9 cellular contexts compared by ENCODE assay signal in the genomic region with DNA sequence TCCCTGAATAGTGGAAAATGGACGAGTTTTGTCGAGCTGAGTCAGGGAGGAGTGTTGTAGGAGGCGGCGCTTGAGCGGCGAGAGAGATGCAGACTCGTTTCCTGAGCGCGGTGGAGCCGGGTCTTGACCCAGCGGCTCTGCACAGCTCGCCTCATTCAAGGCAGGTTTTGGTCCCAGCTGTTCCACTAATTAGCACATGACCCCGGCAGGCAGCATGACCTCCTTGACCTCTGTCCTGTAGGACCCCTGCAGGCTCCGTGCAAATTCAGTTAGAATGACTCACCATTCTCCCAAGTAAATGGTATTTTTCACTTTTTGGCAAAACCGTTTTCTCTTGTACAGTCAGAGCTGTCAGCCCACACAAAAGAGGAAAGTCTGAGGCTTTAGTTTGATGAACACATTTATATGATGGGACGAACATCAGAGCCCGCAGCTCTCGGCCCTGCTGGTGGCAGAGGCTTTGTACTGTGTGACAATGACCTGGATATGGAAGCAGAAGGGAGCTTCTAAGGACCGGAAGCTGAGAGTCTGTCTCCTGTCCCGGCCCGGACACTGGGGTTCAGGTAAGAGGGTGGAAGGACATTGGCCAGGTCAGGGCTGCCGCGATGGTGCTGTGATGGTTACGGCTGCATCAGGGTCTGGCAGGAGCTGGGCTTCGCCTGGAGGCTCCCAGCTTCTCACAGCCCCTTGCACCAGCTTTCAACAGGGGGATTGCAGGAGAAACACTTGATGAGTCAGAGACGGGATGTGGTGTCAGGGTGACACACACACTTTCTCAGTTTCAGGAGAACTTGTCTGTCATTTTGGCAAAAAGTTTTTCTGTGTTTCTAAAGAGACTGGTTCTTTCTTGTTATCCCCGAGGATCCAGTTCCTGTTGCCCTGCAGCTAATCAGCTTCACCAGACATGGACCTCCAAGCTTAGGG. TPM values are rescaled to one million over a fixed set of nuclear protein-coding genes. Genes with fewer than 3 reads are reported as not detected.
DNase-seq lines count a peak whose midpoint lies in the region; ATAC-seq and TF ChIP-seq lines count a peak whose summit lies in the region.
"Had no signal": no experiment of that assay in that cellular context is flagged by ENCODE, and none has a peak within 500 bp of the region (broad histone marks: within the 10 kb centered on the region; RNA-seq: fewer than 3 reads in every experiment).

No MANE protein-coding gene starts in this region.

- no peak overlapping the region for H4K91ac ChIP-seq in mesenchymal stem cell (ENCODE audit: low read length)

- H3K27ac ChIP-seq in mesenchymal stem cell (ENCODE audit: low read length, poor library complexity, severe bottlenecking) = peak overlapping the region; percentile 76

- H3K36me3 ChIP-seq in mesenchymal stem cell (ENCODE audit: control insufficient read depth in 1 of 2, insufficient read depth in 2 of 2, low read depth in 1 of 2, low read length in 2 of 2) (peaks cover 0 to 8% of the 10 kb centered on the region in 2 experiments), BE2C (no peaks in the 10 kb centered on the region)

- H3K4me1 ChIP-seq in mesenchymal stem cell (ENCODE audit: control insufficient read depth, insufficient read depth, low read depth, low read length) = peaks cover 23% of the 10 kb centered on the region
- no peaks in the 10 kb centered on the region for H3K4me1 ChIP-seq in BE2C

- no peaks in the 10 kb centered on the region for H3K9me3 ChIP-seq in mesenchymal stem cell (ENCODE audit: control insufficient read depth, low read length)
- H3K9me3 ChIP-seq in BE2C = no peaks in the 10 kb centered on the region

- H2BK5ac ChIP-seq in mesenchymal stem cell (ENCODE audit: low read depth, low read length, poor library complexity, severe bottlenecking) = no peak overlapping the region

- peak; percentile 59 for ATAC-seq in HG03097 (IDR thresholded peaks at IDR 0.05; ENCODE audit: low FRiP score, unreplicated experiment)
- no peak for ATAC-seq in GM18517 (IDR thresholded peaks at IDR 0.05; ENCODE audit: unreplicated experiment)

- H2BK12ac ChIP-seq in mesenchymal stem cell (ENCODE audit: low read length in 2 of 2) = no peak overlapping the region

- no peak for TF ChIP-seq CTCF in BE2C (IDR thresholded peaks at IDR 0.05; ENCODE audit: low read depth, low read length)

- peak overlapping the region; percentile 54 for H2BK120ac ChIP-seq in mesenchymal stem cell (ENCODE audit: low read depth, low read length)

- no peak overlapping the region for H4K8ac ChIP-seq in mesenchymal stem cell (ENCODE audit: low read length)

- DNase-seq in ELF-1 (ENCODE audit: low read depth, low spot score) (peak; percentile 79), mesenchymal stem cell (peak; percentile 30), dedifferentiated amniotic fluid mesenchymal stem cell (ENCODE audit: extremely low spot score) (no peak), SK-N-DZ (ENCODE audit: low spot score) (no peak), BE2C (no peak)
- peak; percentile 13 for DNase-seq in activated T-helper 9 cell treated with anti-CD3 and anti-CD28 coated beads, Interleukin-2, amount 50 U/mL, for 16 hours (ENCODE audit: low read depth)
- DNase-seq: NCI-H2171 had no signal

- no peaks in the 10 kb centered on the region for H3K27me3 ChIP-seq in mesenchymal stem cell (ENCODE audit: control insufficient read depth in 1 of 2, insufficient read depth in 1 of 2, low read length in 2 of 2)
- H3K27me3 ChIP-seq in BE2C = no peaks in the 10 kb centered on the region

- H3K4ac ChIP-seq in mesenchymal stem cell (ENCODE audit: low read depth in 1 of 2, low read length in 2 of 2) = no peak overlapping the region

- no peak overlapping the region for H2BK15ac ChIP-seq in mesenchymal stem cell (ENCODE audit: low read depth, poor library complexity, severe bottlenecking)

- H3K23ac ChIP-seq in mesenchymal stem cell (ENCODE audit: low read length in 2 of 2) = no peak overlapping the region

- H3K79me1 ChIP-seq in mesenchymal stem cell (replicated peaks; ENCODE audit: low read length, poor library complexity, severe bottlenecking) = no peaks in the 10 kb centered on the region

- H3K14ac ChIP-seq in mesenchymal stem cell (ENCODE audit: low read length in 2 of 2) = no peak overlapping the region

- 48% methylated on average over 26 of the region's 27 CpGs for WGBS in mesenchymal stem cell

- peak overlapping the region in 1 of 2 experiments; percentile 28 for H3K4me3 ChIP-seq in mesenchymal stem cell (ENCODE audit: insufficient read depth in 1 of 2, low read depth in 1 of 2, low read length in 2 of 2)
- H3K4me3 ChIP-seq in BE2C (ENCODE audit: low read depth, low read length) = no peak overlapping the region

- H2AFZ ChIP-seq in mesenchymal stem cell (ENCODE audit: low read depth, low read length) = peak overlapping the region; percentile 18

- H3K4me2 ChIP-seq in mesenchymal stem cell (ENCODE audit: low read length, poor library complexity, severe bottlenecking) = peak overlapping the region; percentile 75

- H3K9ac ChIP-seq in mesenchymal stem cell (ENCODE audit: low read length) = no peak overlapping the region

- no peak overlapping the region for H2AK5ac ChIP-seq in mesenchymal stem cell (ENCODE audit: low read length, severe bottlenecking)

- H3K18ac ChIP-seq in mesenchymal stem cell (ENCODE audit: low read depth in 1 of 2, low read length in 2 of 2) = no peak overlapping the region

RNA-seq across cellular contexts. Expression of a gene that starts 29.9 kb away (rescaled TPM):
- 2.4 TPM for polyA plus RNA-seq in mesenchymal stem cell (2013, experiment 1 of 2)
- polyA plus RNA-seq in mesenchymal stem cell (2013, experiment 2 of 2) = 2.5 TPM
- polyA plus RNA-seq in SK-N-DZ (2014; cell fraction: cytosol; rRNA removed) = 0.63 TPM in 1 of 2 replicates, not detected in the other
- polyA plus RNA-seq in SK-N-DZ (2014; cell fraction: nucleus; rRNA removed) = not detected in 2 replicates
- polyA plus RNA-seq in BE2C (2012; ENCODE audit: insufficient read depth, insufficient read length, low read depth) = 0.82 TPM

RNA-seq across cellular contexts. Expression of a gene that starts 53.0 kb away (rescaled TPM):
- polyA plus RNA-seq in mesenchymal stem cell (2013, experiment 1 of 2) = 111 TPM
- polyA plus RNA-seq in mesenchymal stem cell (2013, experiment 2 of 2) = 117 TPM
- 253 and 264 TPM in 2 replicates for polyA plus RNA-seq in SK-N-DZ (2014; cell fraction: cytosol; rRNA removed)
- 161 and 197 TPM in 2 replicates for polyA plus RNA-seq in SK-N-DZ (2014; cell fraction: nucleus; rRNA removed)
- polyA plus RNA-seq in BE2C (2012; ENCODE audit: insufficient read depth, insufficient read length, low read depth) = 131 TPM

RNA-seq across cellular contexts. Expression of a gene that starts 53.9 kb away (rescaled TPM):
- polyA plus RNA-seq in mesenchymal stem cell (2013, experiment 1 of 2) = 23.9 TPM
- 23.0 TPM for polyA plus RNA-seq in mesenchymal stem cell (2013, experiment 2 of 2)
- polyA plus RNA-seq in SK-N-DZ (2014; cell fraction: cytosol; rRNA removed) = 34.6 and 43.7 TPM in 2 replicates
- polyA plus RNA-seq in SK-N-DZ (2014; cell fraction: nucleus; rRNA removed) = 88.9 and 108 TPM in 2 replicates
- polyA plus RNA-seq in BE2C (2012; ENCODE audit: insufficient read depth, insufficient read length, low read depth) = 19.0 TPM

Comparison
In these comparisons a context has a peak if more than half of its experiments do, and no peak if none do; other contexts are left out.
1. DNase-seq: peak in ELF-1 (single experiment), activated T-helper 9 cell treated with anti-CD3 and anti-CD28 coated beads, Interleukin-2, amount 50 U/mL, for 16 hours (single experiment) and mesenchymal stem cell (single experiment); none in dedifferentiated amniotic fluid mesenchymal stem cell (single experiment), SK-N-DZ (single experiment) and BE2C (single experiment).